9 cellular contexts compared by ENCODE assay signal in genomic region chr7:1952169-1952760, GRCh38.
"Had no signal": no experiment of that assay in that cellular context is flagged by ENCODE, and none has a peak within 500 bp of the region (broad histone marks: within the 10 kb centered on the region; RNA-seq: fewer than 3 reads in every experiment).

No MANE protein-coding gene starts in this region.

- H3K4me3 ChIP-seq: ascending aorta, cardiac muscle cell, gastroesophageal sphincter, lung, thyroid gland had no signal

- H3K9me3 Mint-ChIP-seq: activated T-cell treated with anti-CD3 and anti-CD28 coated beads, Interleukin-2, amount 50 U/mL, for 4 hours; naive thymus-derived CD4-positive, alpha-beta T cell had no signal

- H3K36me3 ChIP-seq: cardiac muscle cell had no signal

- DNase-seq: activated CD4-positive, alpha-beta T cell treated with anti-CD3 and anti-CD28 coated beads, Interleukin-2, amount 50 U/mL, for 48 hours; activated T-cell treated with anti-CD3 and anti-CD28 coated beads, Interleukin-2, amount 50 U/mL, for 4 hours; cortex of kidney; naive thymus-derived CD4-positive, alpha-beta T cell; thyroid gland had no signal

- ATAC-seq: activated T-cell treated with anti-CD3 and anti-CD28 coated beads, Interleukin-2, amount 50 U/mL, for 4 hours; gastroesophageal sphincter had no signal

- H3K4me3 Mint-ChIP-seq: activated T-cell treated with anti-CD3 and anti-CD28 coated beads, Interleukin-2, amount 50 U/mL, for 4 hours had no signal

- H3K4me1 ChIP-seq: ascending aorta, thyroid gland had no signal

- H3K27me3 ChIP-seq: ascending aorta, cardiac muscle cell, gastroesophageal sphincter, thyroid gland had no signal

- H3K27me3 Mint-ChIP-seq: naive thymus-derived CD4-positive, alpha-beta T cell had no signal

- H3K9me3 ChIP-seq: ascending aorta, gastroesophageal sphincter, thyroid gland had no signal

- H3K27ac ChIP-seq: ascending aorta, cardiac muscle cell, gastroesophageal sphincter, thyroid gland had no signal
